8 cellular contexts compared by ENCODE assay signal in genomic region chr10:87082219-87082618, GRCh38. TPM values are rescaled to one million over a fixed set of nuclear protein-coding genes. Genes with fewer than 3 reads are reported as not detected.
A peak's percentile ranks its signal among the peaks of the same experiment; 100 is the strongest.
DNase-seq lines count a peak whose midpoint lies in the region; ATAC-seq and TF ChIP-seq lines count a peak whose summit lies in the region.
"Not testable (repeated sequence)": the region's sequence is repeated elsewhere in the genome, so short reads cannot be mapped to it uniquely, and the experiment has no call there.

No MANE protein-coding gene starts in this region.

- not testable (repeated sequence) for H3K9me3 Mint-ChIP-seq in activated T-helper 17 cell treated with anti-CD3 and anti-CD28 coated beads, Interleukin-2, amount 50 U/mL, for 72 hours; progenitor cell of endocrine pancreas (ENCODE audit: low read depth)

- H3K4me1 ChIP-seq in liver (ENCODE audit: control insufficient read depth in 4 of 4, insufficient read depth in 4 of 4, low read length in 3 of 4): peaks cover 3 to 28% (median 12%) of the 10 kb centered on the region in 4 donors
- not testable (repeated sequence) for H3K4me1 ChIP-seq in uterus

- H3K36me3 ChIP-seq in liver (ENCODE audit: control insufficient read depth in 4 of 4, insufficient read depth in 3 of 4, low read depth in 1 of 4, low read length in 3 of 4); uterus: not testable (repeated sequence)

- ATAC-seq in activated T-helper 17 cell treated with anti-CD3 and anti-CD28 coated beads, Interleukin-2, amount 50 U/mL, for 72 hours (replicated peaks): peak; percentile 15

- intact Hi-C loops in uterus (cut with DNase I; ENCODE audit: low total_unique reads): not testable (repeated sequence)

- TF ChIP-seq CTCF in fibroblast of the aortic adventitia (IDR thresholded peaks at IDR 0.05; ENCODE audit: insufficient read depth, low read length); liver (IDR thresholded peaks at IDR 0.05; ENCODE audit: low read depth, low read length, missing input control); progenitor cell of endocrine pancreas (IDR thresholded peaks at IDR 0.05; ENCODE audit: unreplicated experiment); uterus (IDR thresholded peaks at IDR 0.05): not testable (repeated sequence)

- H3K27me3 ChIP-seq in liver (ENCODE audit: control insufficient read depth in 4 of 4, insufficient read depth in 4 of 4, low read length in 3 of 4); uterus: not testable (repeated sequence)

- H3K27me3 Mint-ChIP-seq in activated T-helper 17 cell treated with anti-CD3 and anti-CD28 coated beads, Interleukin-2, amount 50 U/mL, for 72 hours; progenitor cell of endocrine pancreas: not testable (repeated sequence)

- TF ChIP-seq POLR2A in uterus (IDR thresholded peaks at IDR 0.05): not testable (repeated sequence)

- H3K9me3 ChIP-seq in liver (ENCODE audit: control insufficient read depth in 4 of 4, low read length in 3 of 4); uterus: not testable (repeated sequence)

- H3K27ac ChIP-seq in caudate nucleus (ENCODE audit: low read depth, low read length) (peak overlapping the region; percentile 54), liver (ENCODE audit: low read depth in 1 of 2, low read length in 2 of 2) (peak overlapping the region; percentile 32 to 35), uterus (peak overlapping the region; percentile 32 to 47)

- H3K4me3 Mint-ChIP-seq in activated T-helper 17 cell treated with anti-CD3 and anti-CD28 coated beads, Interleukin-2, amount 50 U/mL, for 72 hours: peak overlapping the region; percentile 72
- not testable (repeated sequence) for H3K4me3 Mint-ChIP-seq in progenitor cell of endocrine pancreas (ENCODE audit: low read depth)

- TF ChIP-seq RAD21 in liver (IDR thresholded peaks at IDR 0.05): not testable (repeated sequence)

- not testable (repeated sequence) for H3K4me3 ChIP-seq in fibroblast of the aortic adventitia (ENCODE audit: low read depth, low read length); liver (ENCODE audit: low read depth in 1 of 3, low read length in 3 of 3); uterus

- peaks cover 69% of the 10 kb centered on the region for H3K36me3 Mint-ChIP-seq in activated T-helper 17 cell treated with anti-CD3 and anti-CD28 coated beads, Interleukin-2, amount 50 U/mL, for 72 hours (ENCODE audit: low read depth)
- peaks cover 22% of the 10 kb centered on the region for H3K36me3 Mint-ChIP-seq in progenitor cell of endocrine pancreas (ENCODE audit: insufficient read depth)

- H3K27ac Mint-ChIP-seq in activated T-helper 17 cell treated with anti-CD3 and anti-CD28 coated beads, Interleukin-2, amount 50 U/mL, for 72 hours: peak overlapping the region; percentile 98
- peak overlapping the region; percentile 75 for H3K27ac Mint-ChIP-seq in progenitor cell of endocrine pancreas

- DNase-seq in Daoy (ENCODE audit: low read depth): peak; percentile 43
- DNase-seq in NCI-H82 (lab: John Stamatoyannopoulos, UW): peak; percentile 6
- not testable (repeated sequence) for DNase-seq in caudate nucleus (lab: John Stamatoyannopoulos, UW); progenitor cell of endocrine pancreas (ENCODE audit: low spot score, unreplicated experiment); uterus
- DNase-seq in fibroblast of the aortic adventitia (ENCODE audit: low read depth): peak; percentile 76

- peaks cover 52% of the 10 kb centered on the region for H3K4me1 Mint-ChIP-seq in activated T-helper 17 cell treated with anti-CD3 and anti-CD28 coated beads, Interleukin-2, amount 50 U/mL, for 72 hours
- H3K4me1 Mint-ChIP-seq in progenitor cell of endocrine pancreas (ENCODE audit: low read depth): peaks cover 23% of the 10 kb centered on the region

- WGBS in liver: 71% methylated on average over 1 of the region's 1 CpG

- peak overlapping the region in 1 of 2 donors; percentile 18 for H3K9ac ChIP-seq in liver (ENCODE audit: low read depth in 1 of 2, low read length in 2 of 2)

RNA-seq across cellular contexts. Expression of gene GLUD1, which starts 12.4 kb away (rescaled TPM):
- 83.3 and 84.1 TPM in 2 replicates for total RNA-seq in Daoy (2014; rRNA removed; shearing (Covaris generic))
- 100 to 1,000 TPM; 134 to 176 TPM for total RNA-seq in activated T-helper 17 cell treated with anti-CD3 and anti-CD28 coated beads, Interleukin-2, amount 50 U/mL, for 72 hours
- total RNA-seq in fibroblast of the aortic adventitia (ENCODE audit: low replicate concordance) (137 and 346 TPM in 2 replicates), liver (100 to 1,000 TPM; 434 to 601 TPM), progenitor cell of endocrine pancreas (69.5 and 72.4 TPM in 2 replicates), uterus (100 to 1,000 TPM; 115 to 189 (median 125) TPM)
- 100 to 1,000 TPM; 335 to 400 TPM for polyA plus RNA-seq in liver

RNA-seq across cellular contexts. Expression of gene SHLD2, which starts 12.8 kb away (rescaled TPM):
- 21.0 and 21.8 TPM in 2 replicates for total RNA-seq in Daoy (2014; rRNA removed; shearing (Covaris generic))
- total RNA-seq in activated T-helper 17 cell treated with anti-CD3 and anti-CD28 coated beads, Interleukin-2, amount 50 U/mL, for 72 hours: 10 to 100 TPM; 27.6 to 41.5 TPM
- 19.8 and 45.7 TPM in 2 replicates for total RNA-seq in fibroblast of the aortic adventitia (ENCODE audit: low replicate concordance)
- 10 to 100 TPM; 11.7 to 39.5 TPM for total RNA-seq in liver
- polyA plus RNA-seq in liver: 10 to 100 TPM; 17.4 to 32.3 TPM
- total RNA-seq in progenitor cell of endocrine pancreas: 18.9 and 19.2 TPM in 2 replicates
- 10 to 100 TPM; 17.1 to 61.6 (median 30.2) TPM for total RNA-seq in uterus
